ENCODE assay signal across 17 cellular contexts in the genomic region with DNA sequence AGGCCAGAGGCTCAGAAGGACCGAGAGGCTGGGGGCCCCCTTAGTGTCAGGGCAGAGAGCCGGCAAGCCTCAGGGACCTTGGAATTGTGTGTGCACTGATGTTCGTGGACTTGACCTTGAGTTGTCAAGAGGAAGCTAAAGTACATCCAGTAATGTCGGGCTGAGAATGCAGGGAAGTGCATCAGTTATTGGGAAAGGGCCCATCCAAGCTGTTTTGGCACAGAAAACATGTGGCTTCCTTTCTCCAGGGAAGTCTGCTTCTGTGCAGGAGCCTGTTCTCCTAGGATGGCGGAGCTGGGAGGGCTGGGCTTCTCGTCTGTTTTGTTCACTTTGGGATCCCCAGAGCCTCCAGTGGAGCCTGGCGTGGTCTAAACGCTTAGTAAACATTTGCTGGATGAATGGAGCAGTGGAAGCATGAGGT. TPM values are rescaled to one million over a fixed set of nuclear protein-coding genes. Genes with fewer than 3 reads are reported as not detected.
DNase-seq lines count a peak whose midpoint lies in the region; ATAC-seq, FAIRE-seq and TF ChIP-seq lines count a peak whose summit lies in the region.
"Had no signal": no experiment of that assay in that cellular context is flagged by ENCODE, and none has a peak within 500 bp of the region (broad histone marks: within the 10 kb centered on the region; RNA-seq: fewer than 3 reads in every experiment).

No MANE protein-coding gene starts in this region.

- ATAC-seq in GM19467 (IDR thresholded peaks at IDR 0.05; ENCODE audit: unreplicated experiment): no peak

- CTCF ChIA-PET in endothelial cell of umbilical vein (lab: Charles Lee): interaction anchor here (0.8 to 1.9 kb wide), 7 partner anchors 9 to 42 kb away, joined by 3 to 7 read pairs (median 6); no protein-coding TSS in a partner anchor

- BruUV-seq in endothelial cell of umbilical vein (replicated peaks; lab: Mats Ljungman, UMichigan): no TSS peak

- DNase-seq in NCI-H446 treated with DMSO at 0.1 percent for 48 hours (lab: John Stamatoyannopoulos, UW): peak; percentile 80
- DNase-seq in endothelial cell of umbilical vein (ENCODE audit: low read depth, low spot score): peak; percentile 41
- DNase-seq in activated naive CD4-positive, alpha-beta T cell treated with Interleukin-2 at 50 U/mL for 16 hours: no peak
- DNase-seq in WERI-Rb-1: no peak
- DNase-seq in hippocampal formation (lab: John Stamatoyannopoulos, UW): no peak
- DNase-seq: activated CD4-positive, alpha-beta T cell treated with anti-CD3 and anti-CD28 coated beads, Interleukin-2, amount 10 ng/mL, durations not matched to agents 7 days and 5 days; Caco-2; Kasumi-1; NCI-H1105 treated with DMSO at 0.1 percent for 48 hours; NCI-H2227 treated with DMSO at 0.1 percent for 48 hours; stimulated activated CD4-positive, alpha-beta T cell treated with anti-CD3 and anti-CD28 coated beads, Interleukin-4, amount 100 ng/mL, for 1 hour had no signal

- 70% methylated on average over 8 of the region's 8 CpGs for WGBS in liver

- TF ChIP-seq CTCF in endothelial cell of umbilical vein (IDR thresholded peaks at IDR 0.05; ENCODE audit: extremely low read depth in 1 of 2, insufficient read depth in 1 of 2, low read depth in 1 of 2, low read length in 2 of 2) (no peak), liver (IDR thresholded peaks at IDR 0.05; ENCODE audit: low read depth, low read length, missing input control) (no peak), WERI-Rb-1 (IDR thresholded peaks at IDR 0.05; ENCODE audit: low read depth, low read length) (no peak)

- H3K9ac ChIP-seq in endothelial cell of umbilical vein (replicated peaks; ENCODE audit: extremely low read depth, insufficient read depth, low read length): no peak overlapping the region
- no peak overlapping the region for H3K9ac ChIP-seq in liver (ENCODE audit: low read depth in 1 of 2, low read length in 2 of 2)
- peak overlapping the region in 1 of 5 donors; percentile 1 for H3K9ac ChIP-seq in subcutaneous abdominal adipose tissue (ENCODE audit: low read length in 5 of 5)

- peaks cover 19% of the 10 kb centered on the region for H3K4me1 ChIP-seq in endothelial cell of umbilical vein (ENCODE audit: control insufficient read depth, extremely low read depth, insufficient read depth, low read length)
- H3K4me1 ChIP-seq in liver (ENCODE audit: control insufficient read depth in 4 of 4, insufficient read depth in 4 of 4, low read length in 3 of 4): peaks cover 17 to 55% (median 36%) of the 10 kb centered on the region in 4 donors
- H3K4me1 ChIP-seq in subcutaneous abdominal adipose tissue (ENCODE audit: control insufficient read depth in 5 of 5, insufficient read depth in 5 of 5, low read length in 5 of 5): peaks cover 32 to 89% (median 87%) of the 10 kb centered on the region in 5 donors
- H3K4me1 ChIP-seq: Caco-2 had no signal

- TF ChIP-seq POLR2A in endothelial cell of umbilical vein (IDR thresholded peaks at IDR 0.05; ENCODE audit: low read depth, low read length): no peak

- H3K4me2 ChIP-seq in endothelial cell of umbilical vein (ENCODE audit: insufficient read depth, low read length): no peak overlapping the region

- peaks cover 0 to 2% of the 10 kb centered on the region in 2 experiments for H3K36me3 ChIP-seq in endothelial cell of umbilical vein (ENCODE audit: control insufficient read depth in 2 of 2, extremely low read depth in 1 of 2, insufficient read depth in 2 of 2, low read length in 2 of 2)
- H3K36me3 ChIP-seq in liver (ENCODE audit: control insufficient read depth in 4 of 4, insufficient read depth in 3 of 4, low read depth in 1 of 4, low read length in 3 of 4): no peaks in the 10 kb centered on the region
- peaks cover 0 to 30% (median 12%) of the 10 kb centered on the region in 5 donors for H3K36me3 ChIP-seq in subcutaneous abdominal adipose tissue (ENCODE audit: control insufficient read depth in 5 of 5, insufficient read depth in 5 of 5, low read length in 5 of 5)
- no peaks in the 10 kb centered on the region for H3K36me3 ChIP-seq in WERI-Rb-1

- no peak overlapping the region for H3K4me3 ChIP-seq in endothelial cell of umbilical vein (replicated peaks in 1 of 3; ENCODE audit: insufficient read depth in 1 of 3, low read depth in 1 of 3, low read length in 3 of 3)
- no peak overlapping the region for H3K4me3 ChIP-seq in liver (ENCODE audit: low read depth in 1 of 3, low read length in 3 of 3)
- H3K4me3 ChIP-seq in subcutaneous abdominal adipose tissue (ENCODE audit: low read depth in 1 of 5, low read length in 5 of 5): peak overlapping the region in 4 of 5 donors; percentile 30 to 39 (median 34)
- no peak overlapping the region for H3K4me3 ChIP-seq in WERI-Rb-1 (ENCODE audit: low read depth, low read length)

- H3K27me3 ChIP-seq in endothelial cell of umbilical vein (ENCODE audit: control insufficient read depth in 2 of 2, insufficient read depth in 2 of 2, low read length in 2 of 2): no peaks in the 10 kb centered on the region
- H3K27me3 ChIP-seq in liver (ENCODE audit: control insufficient read depth in 4 of 4, insufficient read depth in 4 of 4, low read length in 3 of 4): no peaks in the 10 kb centered on the region
- H3K27me3 ChIP-seq in subcutaneous abdominal adipose tissue (ENCODE audit: control insufficient read depth in 5 of 5, insufficient read depth in 4 of 5, low read length in 5 of 5): no peaks in the 10 kb centered on the region
- no peaks in the 10 kb centered on the region for H3K27me3 ChIP-seq in WERI-Rb-1 (ENCODE audit: insufficient read depth, low read depth, severe bottlenecking)

- H3K27ac ChIP-seq in endothelial cell of umbilical vein (ENCODE audit: insufficient read depth, low read depth, low read length): no peak overlapping the region
- no peak overlapping the region for H3K27ac ChIP-seq in liver (ENCODE audit: low read depth in 1 of 2, low read length in 2 of 2)
- peak overlapping the region; percentile 6 for H3K27ac ChIP-seq in subcutaneous abdominal adipose tissue (ENCODE audit: low read depth, low read length)
- no peak overlapping the region for H3K27ac ChIP-seq in WERI-Rb-1

- H3K9me3 ChIP-seq in endothelial cell of umbilical vein (replicated peaks; ENCODE audit: control insufficient read depth, insufficient read depth, low read length) (no peaks in the 10 kb centered on the region), liver (ENCODE audit: control insufficient read depth in 4 of 4, low read length in 3 of 4) (no peaks in the 10 kb centered on the region), subcutaneous abdominal adipose tissue (ENCODE audit: control insufficient read depth in 5 of 5, low read length in 5 of 5) (no peaks in the 10 kb centered on the region), WERI-Rb-1 (ENCODE audit: severe bottlenecking) (no peaks in the 10 kb centered on the region)
- H3K9me3 ChIP-seq: Caco-2 had no signal

- peak; percentile 73 for FAIRE-seq in endothelial cell of umbilical vein (lab: Jason Lieb, UNC)
- FAIRE-seq: colon, RCC 7860, TTC549 had no signal

- no peaks in the 10 kb centered on the region for H3K79me2 ChIP-seq in endothelial cell of umbilical vein (ENCODE audit: control insufficient read depth, insufficient read depth, low read length)

- dilution Hi-C loops in endothelial cell of umbilical vein (cut with MboI; ENCODE audit: extremely low pct_ligation_motif_present, low sequenced_read_pairs): no loop called here

- H4K20me1 ChIP-seq in endothelial cell of umbilical vein (replicated peaks; ENCODE audit: control insufficient read depth, extremely low read depth, insufficient read depth, low read length): no peaks in the 10 kb centered on the region

- intact Hi-C loops in endothelial cell of umbilical vein (cut with micrococcal nuclease): no loop called here

- POLR2A ChIA-PET in endothelial cell of umbilical vein (lab: Charles Lee): no interaction called here

- H2AFZ ChIP-seq in endothelial cell of umbilical vein (ENCODE audit: low read depth, low read length): no peak overlapping the region

- TF ChIP-seq RAD21 in liver (IDR thresholded peaks at IDR 0.05): no peak

- H3K9me1 ChIP-seq in endothelial cell of umbilical vein (replicated peaks; ENCODE audit: control insufficient read depth, extremely low read depth, insufficient read depth, low read length): no peaks in the 10 kb centered on the region

TF ChIP-seq in endothelial cell of umbilical vein, 7 proteins besides CTCF, POLR2A, EP300 and RAD21 (continues in another document):
- TF ChIP-seq MAX (IDR thresholded peaks at IDR 0.05; ENCODE audit: insufficient read depth, insufficient read length) (no peak), FOS (IDR thresholded peaks at IDR 0.05; ENCODE audit: borderline replicate concordance, insufficient read depth, low read length) (no peak), EZH2 (IDR thresholded peaks at IDR 0.05; ENCODE audit: borderline replicate concordance, low read depth, low read length, severe bottlenecking) (no peak), JUN (IDR thresholded peaks at IDR 0.05; ENCODE audit: borderline replicate concordance, insufficient read depth, insufficient read length, low read depth) (no peak), MYC (IDR thresholded peaks at IDR 0.05; ENCODE audit: low read depth, low read length) (no peak)

TF ChIP-seq in liver, 16 proteins besides CTCF, POLR2A, EP300 and RAD21 (continues in another document):
- no peak for TF ChIP-seq RXRA (IDR thresholded peaks at IDR 0.05)
- TF ChIP-seq YY1 (IDR thresholded peaks at IDR 0.05): no peak
- TF ChIP-seq, protein P1, sequence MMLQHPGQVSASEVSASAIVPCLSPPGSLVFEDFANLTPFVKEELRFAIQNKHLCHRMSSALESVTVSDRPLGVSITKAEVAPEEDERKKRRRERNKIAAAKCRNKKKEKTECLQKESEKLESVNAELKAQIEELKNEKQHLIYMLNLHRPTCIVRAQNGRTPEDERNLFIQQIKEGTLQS (IDR thresholded peaks at IDR 0.05): no peak
- TF ChIP-seq SP1 (IDR thresholded peaks at IDR 0.05): peak; percentile 41
- no peak for TF ChIP-seq MAX (IDR thresholded peaks at IDR 0.05)
- TF ChIP-seq NR2F2 (IDR thresholded peaks at IDR 0.05): peak; percentile 88

RNA-seq across cellular contexts. Expression of gene ATOH8, which starts 23.7 kb away (rescaled TPM):
- total RNA-seq in endothelial cell of umbilical vein (12.7 and 12.8 TPM in 2 replicates), liver (10 to 100 TPM in 1 of 2 donors, under 1 TPM in 1; 0.33 to 37.7 TPM)
- polyA plus RNA-seq in endothelial cell of umbilical vein (10.3 and 13.8 TPM in 2 replicates), liver (10 to 100 TPM; 20.4 to 33.2 TPM)
- 8.9 and 11.0 TPM in 2 replicates for polyA plus RNA-seq in endothelial cell of umbilical vein (2011; cell fraction: cytosol; rRNA removed)
- polyA plus RNA-seq in endothelial cell of umbilical vein (2011; cell fraction: nucleus; rRNA removed): 9.6 and 9.7 TPM in 2 replicates
- polyA plus RNA-seq in endothelial cell of umbilical vein (2012): 12.4 and 23.6 TPM in 2 replicates
- polyA minus RNA-seq in endothelial cell of umbilical vein: 10.8 and 11.7 TPM in 2 replicates
- polyA minus RNA-seq in endothelial cell of umbilical vein (2011; cell fraction: cytosol; rRNA and poly(A)+ RNA removed): 7.1 TPM
- 11.9 and 15.4 TPM in 2 replicates for polyA minus RNA-seq in endothelial cell of umbilical vein (2011; cell fraction: nucleus; rRNA and poly(A)+ RNA removed)
- total RNA-seq: Caco-2 had no signal

Comparison
In these comparisons a context has a peak if more than half of its experiments do, and no peak if none do; other contexts are left out.
1. DNase-seq: peak in NCI-H446 treated with DMSO at 0.1 percent for 48 hours (single experiment) and endothelial cell of umbilical vein (single experiment); none in activated naive CD4-positive, alpha-beta T cell treated with Interleukin-2 at 50 U/mL for 16 hours (single experiment), WERI-Rb-1 (single experiment) and hippocampal formation (0 of 2).
2. H3K4me3 ChIP-seq: peak in subcutaneous abdominal adipose tissue (4 of 5); none in endothelial cell of umbilical vein (0 of 3), liver (0 of 3) and WERI-Rb-1 (single experiment).